Comparison of ENCODE assay signal across 6 cellular contexts in the genomic region with DNA sequence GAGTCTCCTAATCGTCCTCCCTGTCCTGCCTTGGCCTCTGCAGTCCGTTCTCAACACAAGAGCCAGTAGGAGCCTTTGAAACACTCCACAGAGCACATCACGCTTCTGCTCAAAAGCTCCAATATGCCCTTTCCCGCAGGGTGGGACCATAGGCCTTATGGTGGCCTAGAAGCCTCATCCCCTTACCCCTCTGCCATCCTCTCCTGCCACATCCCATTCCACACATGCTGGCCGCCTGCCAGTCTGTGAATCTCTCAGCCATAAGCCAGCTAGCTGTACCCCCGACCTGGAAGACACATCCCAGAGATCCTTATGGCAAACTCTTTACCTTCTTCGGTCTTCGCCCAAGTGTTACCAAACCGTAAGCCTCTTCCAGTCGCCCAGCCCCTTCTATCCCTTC.
"Had no signal": no experiment of that assay in that cellular context is flagged by ENCODE, and none has a peak within 500 bp of the region (broad histone marks: within the 10 kb centered on the region; RNA-seq: fewer than 3 reads in every experiment).

No MANE protein-coding gene starts in this region.

- H3K4me3 Mint-ChIP-seq: IgD-negative memory B cell had no signal

- DNase-seq: IMR-90, KBM-7 had no signal

- H3K4me3 ChIP-seq: K562 had no signal

- ATAC-seq: HepG2, K562 had no signal

- H3K27ac ChIP-seq: HL-60 had no signal

- H3K27ac Mint-ChIP-seq: IgD-negative memory B cell had no signal

- H3K4me1 Mint-ChIP-seq: IgD-negative memory B cell had no signal
